Comparison of ENCODE assay signal across 1 cellular context in genomic region chr1:61079276-61079897, GRCh38.
TF ChIP-seq lines count a peak whose summit lies in the region.

No MANE protein-coding gene starts in this region.

TF ChIP-seq in K562, 482 proteins besides CTCF, POLR2A, EP300 and RAD21 (continued from another document):
- TF ChIP-seq, protein P1, sequence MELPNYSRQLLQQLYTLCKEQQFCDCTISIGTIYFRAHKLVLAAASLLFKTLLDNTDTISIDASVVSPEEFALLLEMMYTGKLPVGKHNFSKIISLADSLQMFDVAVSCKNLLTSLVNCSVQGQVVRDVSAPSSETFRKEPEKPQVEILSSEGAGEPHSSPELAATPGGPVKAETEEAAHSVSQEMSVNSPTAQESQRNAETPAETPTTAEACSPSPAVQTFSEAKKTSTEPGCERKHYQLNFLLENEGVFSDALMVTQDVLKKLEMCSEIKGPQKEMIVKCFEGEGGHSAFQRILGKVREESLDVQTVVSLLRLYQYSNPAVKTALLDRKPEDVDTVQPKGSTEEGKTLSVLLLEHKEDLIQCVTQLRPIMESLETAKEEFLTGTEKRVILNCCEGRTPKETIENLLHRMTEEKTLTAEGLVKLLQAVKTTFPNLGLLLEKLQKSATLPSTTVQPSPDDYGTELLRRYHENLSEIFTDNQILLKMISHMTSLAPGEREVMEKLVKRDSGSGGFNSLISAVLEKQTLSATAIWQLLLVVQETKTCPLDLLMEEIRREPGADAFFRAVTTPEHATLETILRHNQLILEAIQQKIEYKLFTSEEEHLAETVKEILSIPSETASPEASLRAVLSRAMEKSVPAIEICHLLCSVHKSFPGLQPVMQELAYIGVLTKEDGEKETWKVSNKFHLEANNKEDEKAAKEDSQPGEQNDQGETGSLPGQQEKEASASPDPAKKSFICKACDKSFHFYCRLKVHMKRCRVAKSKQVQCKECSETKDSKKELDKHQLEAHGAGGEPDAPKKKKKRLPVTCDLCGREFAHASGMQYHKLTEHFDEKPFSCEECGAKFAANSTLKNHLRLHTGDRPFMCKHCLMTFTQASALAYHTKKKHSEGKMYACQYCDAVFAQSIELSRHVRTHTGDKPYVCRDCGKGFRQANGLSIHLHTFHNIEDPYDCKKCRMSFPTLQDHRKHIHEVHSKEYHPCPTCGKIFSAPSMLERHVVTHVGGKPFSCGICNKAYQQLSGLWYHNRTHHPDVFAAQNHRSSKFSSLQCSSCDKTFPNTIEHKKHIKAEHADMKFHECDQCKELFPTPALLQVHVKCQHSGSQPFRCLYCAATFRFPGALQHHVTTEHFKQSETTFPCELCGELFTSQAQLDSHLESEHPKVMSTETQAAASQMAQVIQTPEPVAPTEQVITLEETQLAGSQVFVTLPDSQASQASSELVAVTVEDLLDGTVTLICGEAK (IDR thresholded peaks at IDR 0.05): 0 out of 2 replicates have a peak, but pooled peaks have one; percentile 23
- TF ChIP-seq, protein P1 (CRISPR knock-in tag; IDR thresholded peaks at IDR 0.05): no peak
- TF ChIP-seq SMARCA5 (IDR thresholded peaks at IDR 0.05) (peak; percentile 26; the same call in 1 of the 2 replicates), ZNF311 (CRISPR knock-in tag; IDR thresholded peaks at IDR 0.05) (0 out of 2 replicates have a peak, but pooled peaks have one; percentile 41), MED1 (CRISPR knock-in tag; IDR thresholded peaks at IDR 0.05; ENCODE audit: borderline replicate concordance) (no peak), ZNF347 (CRISPR knock-in tag; IDR thresholded peaks at IDR 0.05; ENCODE audit: low read depth) (no peak), NR2C2 (CRISPR knock-in tag; IDR thresholded peaks at IDR 0.05) (no peak), NR2C2 (tag; IDR thresholded peaks at IDR 0.05) (0 out of 2 replicates have a peak, but pooled peaks have one; percentile 61), U2AF1 (optimal IDR thresholded peaks at IDR 0.05; ENCODE audit: low read depth, low read length) (no peak)
